ENCODE assay signal across 26 cellular contexts in genomic region chr16:19143241-19143640, GRCh38. TPM values are rescaled to one million over a fixed set of nuclear protein-coding genes. Genes with fewer than 3 reads are reported as not detected.
DNase-seq lines count a peak whose midpoint lies in the region; ATAC-seq and TF ChIP-seq lines count a peak whose summit lies in the region.
"Had no signal": no experiment of that assay in that cellular context is flagged by ENCODE, and none has a peak within 500 bp of the region (broad histone marks: within the 10 kb centered on the region; RNA-seq: fewer than 3 reads in every experiment).

No MANE protein-coding gene starts in this region.

- no peak overlapping the region for H3K27ac ChIP-seq in MM.1S (ENCODE audit: low read length)
- H3K27ac ChIP-seq: body of pancreas, heart right ventricle, PC-9 had no signal

- no peaks in the 10 kb centered on the region for H3K4me1 ChIP-seq in MM.1S (ENCODE audit: low read length)
- H3K4me1 ChIP-seq: body of pancreas had no signal

- in situ Hi-C loops in SK-MEL-5 (cut with HindIII; ENCODE audit: low pct_unique_long_range_greater_than_20kb, low sequenced_read_pairs) = no loop called here

- H2AFZ ChIP-seq in MM.1S (ENCODE audit: low read length) = no peak overlapping the region
- H2AFZ ChIP-seq: PC-9 had no signal

- H3K4me3 ChIP-seq in epithelial cell of esophagus (ENCODE audit: low read length) (no peak overlapping the region), retinal pigment epithelial cell (ENCODE audit: low read length) (peak overlapping the region; percentile 3), MM.1S (ENCODE audit: low read length) (no peak overlapping the region)
- H3K4me3 ChIP-seq: body of pancreas, heart right ventricle, PC-9 had no signal

- no peaks in the 10 kb centered on the region for H3K36me3 ChIP-seq in MM.1S (replicated peaks; ENCODE audit: insufficient read depth, low read length)
- H3K36me3 ChIP-seq: heart right ventricle had no signal

- DNase-seq in M059J (ENCODE audit: low read depth) (peak; percentile 52), SK-MEL-5 (ENCODE audit: low read depth, low spot score) (peak; percentile 96), epithelial cell of esophagus (ENCODE audit: low read depth) (peak; percentile 88), retinal pigment epithelial cell (ENCODE audit: low read depth) (peak; percentile 94), MM.1S (no peak)
- DNase-seq: activated B cell treated with CpG ODN at 0.5 μM for 24 hours; activated CD4-positive, alpha-beta T cell treated with anti-CD3 and anti-CD28 coated beads, Interleukin-2, amount 50 U/mL, for 1 hour; activated naive CD4-positive, alpha-beta T cell treated with Interleukin-2 at 50 U/mL for 16 hours; activated T-cell treated with anti-CD3 and anti-CD28 coated beads, Interleukin-2, amount 50 U/mL, for 72 hours; body of pancreas; CD4-positive, CD25-positive, alpha-beta regulatory T cell; DMS53; foreskin fibroblast; H7; heart right ventricle; NCI-H2029 treated with DMSO at 0.1 percent for 48 hours; PC-9; SHP77; stimulated activated CD4-positive, alpha-beta T cell treated with anti-CD3 and anti-CD28 coated beads, Interleukin-12 subunit alpha, Interleukin-12 subunit beta, amount 100 ng/mL, for 4 hours; stimulated activated CD4-positive, alpha-beta T cell treated with anti-CD3 and anti-CD28 coated beads, Interleukin-4, amount 100 ng/mL, for 1 hour had no signal

- no peaks in the 10 kb centered on the region for H3K9me2 ChIP-seq in MM.1S (replicated peaks; ENCODE audit: insufficient read depth, low read length)

- H3F3A ChIP-seq in MM.1S (ENCODE audit: insufficient read depth, low read length) = no peaks in the 10 kb centered on the region

- H4K20me1 ChIP-seq in MM.1S (ENCODE audit: insufficient read depth, low read length) = no peaks in the 10 kb centered on the region

- ATAC-seq in HG03354 (IDR thresholded peaks at IDR 0.05; ENCODE audit: poor library complexity, severe bottlenecking, unreplicated experiment) (no peak), GM18909 (IDR thresholded peaks at IDR 0.05; ENCODE audit: poor library complexity, unreplicated experiment) (no peak)
- ATAC-seq: activated T-cell treated with anti-CD3 and anti-CD28 coated beads, Interleukin-2, amount 50 U/mL, for 72 hours; body of pancreas; heart right ventricle; sciatic nerve; stimulated activated effector memory CD8-positive, alpha-beta T cell treated with anti-CD3 and anti-CD28 coated beads, Interleukin-12 subunit alpha, Interleukin-12 subunit beta, amount 100 ng/mL, for 72 hours had no signal

- H3K9ac ChIP-seq in MM.1S (ENCODE audit: low read length) = no peak overlapping the region

- H3K4me2 ChIP-seq in MM.1S (ENCODE audit: low read depth, low read length) = no peak overlapping the region
- H3K4me2 ChIP-seq: PC-9 had no signal

- H3K79me2 ChIP-seq in MM.1S (ENCODE audit: low read length) = no peaks in the 10 kb centered on the region

- no peaks in the 10 kb centered on the region for H3K27me3 ChIP-seq in MM.1S (replicated peaks; ENCODE audit: insufficient read depth, low read length)
- H3K27me3 ChIP-seq: body of pancreas had no signal

- no peaks in the 10 kb centered on the region for H3K9me3 ChIP-seq in MM.1S (replicated peaks; ENCODE audit: insufficient read depth, low read length)
- H3K9me3 ChIP-seq: body of pancreas had no signal

- TF ChIP-seq CTCF in epithelial cell of esophagus (IDR thresholded peaks at IDR 0.05; ENCODE audit: insufficient read depth, low read depth, low read length, missing control alignments) = no peak
- TF ChIP-seq CTCF in retinal pigment epithelial cell (conservative IDR thresholded peaks at IDR 0.05; ENCODE audit: low read depth, low read length) = no peak
- no peak for TF ChIP-seq CTCF in MM.1S (IDR thresholded peaks at IDR 0.05; ENCODE audit: low read length)

RNA-seq across cellular contexts. Expression of gene SYT17, which starts 24.8 kb away (rescaled TPM):
- total RNA-seq in M059J (2014; rRNA removed; shearing (Covaris generic)) = 0.39 and 0.81 TPM in 2 replicates
- total RNA-seq in SK-MEL-5 (2014; rRNA removed; shearing (Covaris generic)) = 17.3 and 18.5 TPM in 2 replicates
- polyA plus RNA-seq in SK-MEL-5 (2015; cell fraction: cytosol; rRNA removed) = 31.9 and 43.0 TPM in 2 replicates
- polyA plus RNA-seq in SK-MEL-5 (2015; cell fraction: nucleus; rRNA removed) = 37.8 and 67.9 TPM in 2 replicates
- total RNA-seq: CD4-positive, CD25-positive, alpha-beta regulatory T cell; G401 had no signal

RNA-seq across cellular contexts. Expression of gene ITPRIPL2, which starts 29.5 kb away (rescaled TPM):
- 7.3 and 13.8 TPM in 2 replicates for total RNA-seq in M059J (2014; rRNA removed; shearing (Covaris generic))
- total RNA-seq in SK-MEL-5 (2014; rRNA removed; shearing (Covaris generic)) = 26.7 and 28.8 TPM in 2 replicates
- polyA plus RNA-seq in SK-MEL-5 (2015; cell fraction: cytosol; rRNA removed) = 37.0 and 48.9 TPM in 2 replicates
- 45.7 and 47.3 TPM in 2 replicates for polyA plus RNA-seq in SK-MEL-5 (2015; cell fraction: nucleus; rRNA removed)
- polyA plus RNA-seq: neural cell had no signal

Comparison
In these comparisons a context has a peak if more than half of its experiments do, and no peak if none do; other contexts are left out.
1. RNA of gene SYT17, which starts 24.8 kb away (total RNA-seq): 17.3 to 18.5 TPM in SK-MEL-5; 0.39 to 0.81 TPM in M059J; every median in the first group is over 10 times any median in the second.